ENCODE assay signal across 2 cellular contexts in the genomic region with DNA sequence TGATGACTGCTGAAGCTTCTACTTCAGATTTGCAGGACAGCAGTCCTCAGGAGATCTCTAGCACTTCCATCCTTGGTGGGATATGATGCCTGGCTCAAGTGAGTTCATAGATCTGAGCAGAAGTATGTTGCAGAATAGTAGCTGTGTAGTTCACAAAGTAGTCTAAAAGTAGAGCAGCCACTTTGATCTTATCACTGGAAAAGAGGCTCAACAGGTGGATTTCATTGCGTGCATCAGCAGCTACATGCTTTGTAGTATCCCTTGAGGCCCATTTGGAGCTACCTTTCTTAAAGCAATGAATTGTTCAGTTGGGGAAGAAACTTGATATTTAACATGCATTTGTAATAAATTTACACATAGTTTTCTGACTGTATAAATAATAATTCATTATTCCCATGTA.
TF ChIP-seq lines count a peak whose summit lies in the region.

No MANE protein-coding gene starts in this region.

TF ChIP-seq in SK-N-SH, 30 proteins besides CTCF, POLR2A, EP300 and RAD21 (continued from another document):
- TF ChIP-seq, protein P1, sequence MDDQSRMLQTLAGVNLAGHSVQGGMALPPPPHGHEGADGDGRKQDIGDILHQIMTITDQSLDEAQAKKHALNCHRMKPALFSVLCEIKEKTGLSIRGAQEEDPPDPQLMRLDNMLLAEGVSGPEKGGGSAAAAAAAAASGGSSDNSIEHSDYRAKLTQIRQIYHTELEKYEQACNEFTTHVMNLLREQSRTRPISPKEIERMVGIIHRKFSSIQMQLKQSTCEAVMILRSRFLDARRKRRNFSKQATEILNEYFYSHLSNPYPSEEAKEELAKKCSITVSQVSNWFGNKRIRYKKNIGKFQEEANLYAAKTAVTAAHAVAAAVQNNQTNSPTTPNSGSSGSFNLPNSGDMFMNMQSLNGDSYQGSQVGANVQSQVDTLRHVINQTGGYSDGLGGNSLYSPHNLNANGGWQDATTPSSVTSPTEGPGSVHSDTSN (IDR thresholded peaks at IDR 0.05): no peak
- TF ChIP-seq NRF1 (IDR thresholded peaks at IDR 0.05; ENCODE audit: low read depth, low read length) (no peak), MXI1 (IDR thresholded peaks at IDR 0.05; ENCODE audit: low read depth, low read length) (no peak), GATA2 (CRISPR knock-in tag; IDR thresholded peaks at IDR 0.05) (no peak), JUND (IDR thresholded peaks at IDR 0.05) (no peak), FOSL2 (IDR thresholded peaks at IDR 0.05; ENCODE audit: borderline replicate concordance, low read depth) (no peak), MEF2A (IDR thresholded peaks at IDR 0.05; ENCODE audit: borderline replicate concordance, low read depth) (no peak), TEAD4 (IDR thresholded peaks at IDR 0.05; ENCODE audit: borderline replicate concordance, insufficient read depth) (no peak)

TF ChIP-seq in SK-N-SH treated with all-trans-retinoic acid at 6 μM for 48 hours, 23 proteins besides CTCF, POLR2A, EP300 and RAD21 (continued from another document):
- TF ChIP-seq CREB5 (CRISPR knock-in tag; IDR thresholded peaks at IDR 0.05; ENCODE audit: low read depth): no peak
- TF ChIP-seq, protein P2, sequence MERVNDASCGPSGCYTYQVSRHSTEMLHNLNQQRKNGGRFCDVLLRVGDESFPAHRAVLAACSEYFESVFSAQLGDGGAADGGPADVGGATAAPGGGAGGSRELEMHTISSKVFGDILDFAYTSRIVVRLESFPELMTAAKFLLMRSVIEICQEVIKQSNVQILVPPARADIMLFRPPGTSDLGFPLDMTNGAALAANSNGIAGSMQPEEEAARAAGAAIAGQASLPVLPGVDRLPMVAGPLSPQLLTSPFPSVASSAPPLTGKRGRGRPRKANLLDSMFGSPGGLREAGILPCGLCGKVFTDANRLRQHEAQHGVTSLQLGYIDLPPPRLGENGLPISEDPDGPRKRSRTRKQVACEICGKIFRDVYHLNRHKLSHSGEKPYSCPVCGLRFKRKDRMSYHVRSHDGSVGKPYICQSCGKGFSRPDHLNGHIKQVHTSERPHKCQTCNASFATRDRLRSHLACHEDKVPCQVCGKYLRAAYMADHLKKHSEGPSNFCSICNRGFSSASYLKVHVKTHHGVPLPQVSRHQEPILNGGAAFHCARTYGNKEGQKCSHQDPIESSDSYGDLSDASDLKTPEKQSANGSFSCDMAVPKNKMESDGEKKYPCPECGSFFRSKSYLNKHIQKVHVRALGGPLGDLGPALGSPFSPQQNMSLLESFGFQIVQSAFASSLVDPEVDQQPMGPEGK (CRISPR knock-in tag; IDR thresholded peaks at IDR 0.05; ENCODE audit: borderline replicate concordance): no peak
- no peak for TF ChIP-seq ZFP3 (CRISPR knock-in tag; IDR thresholded peaks at IDR 0.05)
- no peak for TF ChIP-seq PPARA (CRISPR knock-in tag; IDR thresholded peaks at IDR 0.05; ENCODE audit: borderline replicate concordance)
- no peak for TF ChIP-seq ZFP30 (CRISPR knock-in tag; IDR thresholded peaks at IDR 0.05)
- TF ChIP-seq BACH2 (CRISPR knock-in tag; IDR thresholded peaks at IDR 0.05; ENCODE audit: borderline replicate concordance): no peak
- TF ChIP-seq ZNF8 (CRISPR knock-in tag; IDR thresholded peaks at IDR 0.05): no peak
- no peak for TF ChIP-seq GLIS3 (CRISPR knock-in tag; IDR thresholded peaks at IDR 0.05)
- TF ChIP-seq TCF4 (CRISPR knock-in tag; IDR thresholded peaks at IDR 0.05; ENCODE audit: borderline replicate concordance): no peak
- TF ChIP-seq ZNF70 (CRISPR knock-in tag; IDR thresholded peaks at IDR 0.05): no peak
- no peak for TF ChIP-seq OSR1 (CRISPR knock-in tag; IDR thresholded peaks at IDR 0.05)
- TF ChIP-seq CSRNP3 (CRISPR knock-in tag; IDR thresholded peaks at IDR 0.05): no peak
- TF ChIP-seq RARB (CRISPR knock-in tag; IDR thresholded peaks at IDR 0.05): no peak
- TF ChIP-seq, protein P3, sequence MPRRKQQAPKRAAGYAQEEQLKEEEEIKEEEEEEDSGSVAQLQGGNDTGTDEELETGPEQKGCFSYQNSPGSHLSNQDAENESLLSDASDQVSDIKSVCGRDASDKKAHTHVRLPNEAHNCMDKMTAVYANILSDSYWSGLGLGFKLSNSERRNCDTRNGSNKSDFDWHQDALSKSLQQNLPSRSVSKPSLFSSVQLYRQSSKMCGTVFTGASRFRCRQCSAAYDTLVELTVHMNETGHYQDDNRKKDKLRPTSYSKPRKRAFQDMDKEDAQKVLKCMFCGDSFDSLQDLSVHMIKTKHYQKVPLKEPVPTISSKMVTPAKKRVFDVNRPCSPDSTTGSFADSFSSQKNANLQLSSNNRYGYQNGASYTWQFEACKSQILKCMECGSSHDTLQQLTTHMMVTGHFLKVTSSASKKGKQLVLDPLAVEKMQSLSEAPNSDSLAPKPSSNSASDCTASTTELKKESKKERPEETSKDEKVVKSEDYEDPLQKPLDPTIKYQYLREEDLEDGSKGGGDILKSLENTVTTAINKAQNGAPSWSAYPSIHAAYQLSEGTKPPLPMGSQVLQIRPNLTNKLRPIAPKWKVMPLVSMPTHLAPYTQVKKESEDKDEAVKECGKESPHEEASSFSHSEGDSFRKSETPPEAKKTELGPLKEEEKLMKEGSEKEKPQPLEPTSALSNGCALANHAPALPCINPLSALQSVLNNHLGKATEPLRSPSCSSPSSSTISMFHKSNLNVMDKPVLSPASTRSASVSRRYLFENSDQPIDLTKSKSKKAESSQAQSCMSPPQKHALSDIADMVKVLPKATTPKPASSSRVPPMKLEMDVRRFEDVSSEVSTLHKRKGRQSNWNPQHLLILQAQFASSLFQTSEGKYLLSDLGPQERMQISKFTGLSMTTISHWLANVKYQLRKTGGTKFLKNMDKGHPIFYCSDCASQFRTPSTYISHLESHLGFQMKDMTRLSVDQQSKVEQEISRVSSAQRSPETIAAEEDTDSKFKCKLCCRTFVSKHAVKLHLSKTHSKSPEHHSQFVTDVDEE (CRISPR knock-in tag; IDR thresholded peaks at IDR 0.05): no peak
